In the genomic region with DNA sequence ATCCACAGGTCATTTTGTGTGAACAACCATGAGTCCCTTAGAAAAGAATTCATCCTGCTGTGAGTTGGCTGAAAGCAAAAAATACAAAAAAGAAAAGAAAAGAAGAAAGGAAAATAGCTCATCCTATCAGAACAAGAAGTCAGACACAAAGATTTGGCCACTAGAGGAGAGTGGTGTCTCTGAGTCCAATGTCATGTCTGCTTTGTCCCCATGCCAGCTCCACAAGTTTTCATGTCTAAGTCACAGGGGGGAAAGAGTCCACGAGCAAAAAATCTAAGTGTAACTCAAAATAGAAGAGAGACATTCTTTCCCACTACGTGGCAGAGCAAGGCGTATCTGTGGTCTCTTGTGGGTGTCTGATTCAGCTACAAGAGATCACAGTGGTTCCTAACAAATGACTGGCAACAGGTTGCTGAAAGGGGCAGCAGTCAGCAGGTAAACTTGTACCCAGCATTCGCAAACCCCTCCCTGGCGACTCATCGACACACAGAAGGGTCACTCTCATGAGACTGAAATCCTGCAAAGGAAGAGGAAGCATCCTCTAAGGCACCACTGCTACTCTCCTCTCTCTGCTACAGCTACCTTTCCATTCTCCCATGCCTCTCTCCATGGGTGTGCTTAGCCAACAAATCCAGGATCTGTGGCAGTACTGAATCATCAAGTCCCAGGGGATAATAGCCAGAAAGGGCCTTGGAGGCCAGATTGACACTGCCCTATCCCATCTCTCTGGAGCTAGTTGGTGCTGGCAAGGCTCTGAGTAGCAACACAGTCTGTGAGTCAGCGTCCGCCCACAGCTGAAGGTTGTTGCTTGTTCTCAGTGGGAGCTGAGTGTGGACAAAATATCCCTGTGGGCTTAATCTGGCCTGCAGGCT, we compare ENCODE assay signal across 8 cellular contexts.
DNase-seq lines count a peak whose midpoint lies in the region; ATAC-seq and TF ChIP-seq lines count a peak whose summit lies in the region.

No MANE protein-coding gene starts in this region.

- H3K4me3 Mint-ChIP-seq in stimulated activated memory B cell treated with anti-CD40 and anti-IgM and Interleukin-4, amounts not matched to agents 10 μg/mL and 1 μg/mL and 100 μg/mL, for 72 hours: peak overlapping the region; percentile 77

- ATAC-seq in GM18517 (IDR thresholded peaks at IDR 0.05; ENCODE audit: unreplicated experiment) (peak; percentile 23), HG03521 (IDR thresholded peaks at IDR 0.05; ENCODE audit: unreplicated experiment) (peak; percentile 33)
- ATAC-seq in stimulated activated memory B cell treated with anti-CD40 and anti-IgM and Interleukin-4, amounts not matched to agents 10 μg/mL and 1 μg/mL and 100 μg/mL, for 72 hours: peak; percentile 70

- H3K4me1 Mint-ChIP-seq in stimulated activated memory B cell treated with anti-CD40 and anti-IgM and Interleukin-4, amounts not matched to agents 10 μg/mL and 1 μg/mL and 100 μg/mL, for 72 hours: peaks cover 64% of the 10 kb centered on the region

- peak overlapping the region in 1 of 2 donors; percentile 9 for H3K4me3 ChIP-seq in cardiac fibroblast (replicated peaks in 1 of 2; ENCODE audit: low read depth in 2 of 2, low read length in 2 of 2)

- peak; percentile 9 for TF ChIP-seq CTCF in cardiac fibroblast (IDR thresholded peaks at IDR 0.05; ENCODE audit: low read depth, low read length)

- H3K36me3 Mint-ChIP-seq in stimulated activated memory B cell treated with anti-CD40 and anti-IgM and Interleukin-4, amounts not matched to agents 10 μg/mL and 1 μg/mL and 100 μg/mL, for 72 hours: no peaks in the 10 kb centered on the region

- peak; percentile 21 for DNase-seq in activated CD4-positive, CD25-positive, alpha-beta regulatory T cell treated with anti-CD3 and anti-CD28 coated beads, Interleukin-2, amount 50 U/mL, for 16 hours (ENCODE audit: low read depth, low spot score)
- DNase-seq in cardiac fibroblast (ENCODE audit: low read depth in 2 of 2) (peak; percentile 88 to 95), myocyte (ENCODE audit: low read depth) (peak; percentile 98), globus pallidus (ENCODE audit: low spot score) (no peak), NCI-H1694 treated with DMSO at 0.1 percent for 48 hours (lab: John Stamatoyannopoulos, UW) (no peak)

- peak overlapping the region; percentile 92 for H3K27ac Mint-ChIP-seq in stimulated activated memory B cell treated with anti-CD40 and anti-IgM and Interleukin-4, amounts not matched to agents 10 μg/mL and 1 μg/mL and 100 μg/mL, for 72 hours

- peaks cover 1% of the 10 kb centered on the region for H3K9me3 Mint-ChIP-seq in stimulated activated memory B cell treated with anti-CD40 and anti-IgM and Interleukin-4, amounts not matched to agents 10 μg/mL and 1 μg/mL and 100 μg/mL, for 72 hours

- H3K27me3 Mint-ChIP-seq in stimulated activated memory B cell treated with anti-CD40 and anti-IgM and Interleukin-4, amounts not matched to agents 10 μg/mL and 1 μg/mL and 100 μg/mL, for 72 hours: no peaks in the 10 kb centered on the region

Comparison
In these comparisons a context has a peak if more than half of its experiments do, and no peak if none do; other contexts are left out.
1. DNase-seq: peak in activated CD4-positive, CD25-positive, alpha-beta regulatory T cell treated with anti-CD3 and anti-CD28 coated beads, Interleukin-2, amount 50 U/mL, for 16 hours (single experiment), cardiac fibroblast (2 of 2) and myocyte (single experiment); none in globus pallidus (single experiment) and NCI-H1694 treated with DMSO at 0.1 percent for 48 hours (single experiment).
2. Peak in every context shown above with its lines, with median percentiles within 50 percentile points of each other: ATAC-seq.